In genomic region chr17:10082795-10083194, GRCh38 we compare ENCODE assay signal across 32 cellular contexts.
"Had no signal": no experiment of that assay in that cellular context is flagged by ENCODE, and none has a peak within 500 bp of the region (broad histone marks: within the 10 kb centered on the region; RNA-seq: fewer than 3 reads in every experiment).

No MANE protein-coding gene starts in this region.

- H3K9me3 ChIP-seq: SJCRH30 had no signal

- H3K27me3 Mint-ChIP-seq: activated CD4-positive, alpha-beta T cell treated with anti-CD3 and anti-CD28 coated beads, Interleukin-2, amount 10 ng/mL, durations not matched to agents 24 days and 14 days had no signal

- FAIRE-seq: TTC549 had no signal

- DNase-seq: activated CD4-positive, alpha-beta T cell treated with anti-CD3 and anti-CD28 coated beads, Interleukin-2, amount 10 ng/mL, durations not matched to agents 24 days and 14 days; activated CD4-positive, alpha-beta T cell treated with anti-CD3 and anti-CD28 coated beads, Interleukin-2, amount 50 U/mL, for 4 hours; activated CD8-positive, alpha-beta memory T cell treated with anti-CD3 and anti-CD28 coated beads, Interleukin-2, amount 50 U/mL, for 4 hours; activated effector memory CD4-positive, alpha-beta T cell treated with anti-CD3 and anti-CD28 coated beads, Interleukin-2, amount 50 U/mL, for 16 hours; activated naive CD4-positive, alpha-beta T cell; activated T-cell treated with anti-CD3 and anti-CD28 coated beads for 4 hours; activated T-cell treated with anti-CD3 and anti-CD28 coated beads, Interleukin-2, amount 50 U/mL, for 48 hours; amniotic stem cell; brain microvascular endothelial cell; central memory CD4-positive, alpha-beta T cell; MM.1S; MV-4-11; NCI-H1092; NCI-H1436 treated with DMSO at 0.1 percent for 48 hours; NCI-H187; NCI-H2029 treated with DMSO at 0.1 percent for 48 hours; NCI-H2107; NCI-H2171 treated with DMSO at 0.1 percent for 48 hours; NCI-H226; NCI-H446 treated with DMSO at 0.1 percent for 48 hours; NCI-H524; NCI-H69; NCI-H82; SHP77; SJCRH30 had no signal

- H3K27ac ChIP-seq: brain microvascular endothelial cell, KMS-11, SJCRH30, SK-N-MC had no signal

- H3K27ac Mint-ChIP-seq: activated CD4-positive, alpha-beta T cell treated with anti-CD3 and anti-CD28 coated beads, Interleukin-2, amount 10 ng/mL, durations not matched to agents 24 days and 14 days; activated naive CD4-positive, alpha-beta T cell treated with anti-CD3 and anti-CD28 coated beads, Interleukin-2, amount 50 U/mL, for 72 hours; activated T-helper 17 cell treated with anti-CD3 and anti-CD28 coated beads, Interleukin-2, amount 50 U/mL, for 72 hours; T-helper 2 cell treated with Interferon-gamma antibody and Interleukin-4, amounts not matched to agents 5 μg/mL and 100 μg/mL, for 36 hours had no signal

- H3K4me3 ChIP-seq: SJCRH30, SK-N-MC had no signal

- H3K4me1 Mint-ChIP-seq: activated CD4-positive, alpha-beta T cell treated with anti-CD3 and anti-CD28 coated beads, Interleukin-2, amount 10 ng/mL, durations not matched to agents 24 days and 14 days; activated T-helper 17 cell treated with anti-CD3 and anti-CD28 coated beads, Interleukin-2, amount 50 U/mL, for 72 hours had no signal

- H3K4me2 ChIP-seq: KMS-11 had no signal

- H3K4me3 Mint-ChIP-seq: activated CD4-positive, alpha-beta T cell treated with anti-CD3 and anti-CD28 coated beads, Interleukin-2, amount 10 ng/mL, durations not matched to agents 24 days and 14 days; activated T-helper 17 cell treated with anti-CD3 and anti-CD28 coated beads, Interleukin-2, amount 50 U/mL, for 72 hours; T-helper 2 cell treated with Interferon-gamma antibody and Interleukin-4, amounts not matched to agents 5 μg/mL and 100 μg/mL, for 36 hours had no signal

- H3K4me1 ChIP-seq: SJCRH30 had no signal

- ATAC-seq: activated T-helper 17 cell treated with anti-CD3 and anti-CD28 coated beads, Interleukin-2, amount 50 U/mL, for 72 hours; Panc1 had no signal
